14 cellular contexts compared by ENCODE assay signal in genomic region chr11:28835790-28836189, GRCh38.
DNase-seq lines count a peak whose midpoint lies in the region; ATAC-seq and TF ChIP-seq lines count a peak whose summit lies in the region.
"Had no signal": no experiment of that assay in that cellular context is flagged by ENCODE, and none has a peak within 500 bp of the region (broad histone marks: within the 10 kb centered on the region; RNA-seq: fewer than 3 reads in every experiment).

No MANE protein-coding gene starts in this region.

- peak overlapping the region; percentile 100 for H2BK20ac ChIP-seq in IMR-90 (ENCODE audit: low read depth, low read length)

- H3K27me3 ChIP-seq in Caco-2 (replicated peaks; ENCODE audit: control insufficient read depth, insufficient read depth, low read length) (no peaks in the 10 kb centered on the region), IMR-90 (ENCODE audit: control insufficient read depth, insufficient read depth, low read length) (no peaks in the 10 kb centered on the region), mammary epithelial cell (ENCODE audit: insufficient read depth, low read length) (no peaks in the 10 kb centered on the region), mesenchymal stem cell (ENCODE audit: control insufficient read depth in 1 of 2, insufficient read depth in 1 of 2, low read length in 2 of 2) (no peaks in the 10 kb centered on the region)
- no peaks in the 10 kb centered on the region for H3K27me3 ChIP-seq in CD4-positive, alpha-beta T cell (ENCODE audit: control insufficient read depth, insufficient read depth, low read length)
- H3K27me3 ChIP-seq: BLaER1 had no signal

- H3K4me1 ChIP-seq in Caco-2 (peaks cover 35% of the 10 kb centered on the region), IMR-90 (ENCODE audit: control insufficient read depth, insufficient read depth, low read length) (peaks cover 14% of the 10 kb centered on the region), mammary epithelial cell (ENCODE audit: insufficient read depth, low read length) (peaks cover 46% of the 10 kb centered on the region), mesenchymal stem cell (ENCODE audit: control insufficient read depth, insufficient read depth, low read depth, low read length) (peaks cover 3% of the 10 kb centered on the region)
- H3K4me1 ChIP-seq: BLaER1, prostate gland had no signal

- H3K4ac ChIP-seq in IMR-90 (ENCODE audit: low read depth, low read length) (peak overlapping the region; percentile 95), mesenchymal stem cell (ENCODE audit: low read depth in 1 of 2, low read length in 2 of 2) (no peak overlapping the region)

- H3K4me2 ChIP-seq in IMR-90 (ENCODE audit: low read depth, low read length) (peak overlapping the region; percentile 2; the same call in 1 of the 2 replicates), mammary epithelial cell (ENCODE audit: insufficient read depth, low read depth, low read length) (peak overlapping the region; percentile 53), mesenchymal stem cell (ENCODE audit: low read length, poor library complexity, severe bottlenecking) (no peak overlapping the region)
- H3K4me2 ChIP-seq: BLaER1 had no signal

- H3K27ac ChIP-seq in IMR-90 (ENCODE audit: insufficient read depth, low read length) (peak overlapping the region; percentile 90), mammary epithelial cell (ENCODE audit: insufficient read depth, low read depth, low read length) (peak overlapping the region; percentile 73), mesenchymal stem cell (ENCODE audit: low read length, poor library complexity, severe bottlenecking) (peak overlapping the region; percentile 98)
- H3K27ac ChIP-seq in CD4-positive, alpha-beta T cell (ENCODE audit: low read depth, low read length), result no peak overlapping the region
- H3K27ac ChIP-seq: BLaER1, prostate gland had no signal

- H2AK9ac ChIP-seq in IMR-90 (replicated peaks; ENCODE audit: low read depth, low read length, poor library complexity), result no peak overlapping the region

- H3K9me3 Mint-ChIP-seq in Caco-2 (ENCODE audit: unreplicated experiment), result peaks cover 16% of the 10 kb centered on the region
- peaks cover 12% of the 10 kb centered on the region for H3K9me3 Mint-ChIP-seq in CD4-positive, alpha-beta T cell

- H3K9ac ChIP-seq in IMR-90 (ENCODE audit: low read depth, low read length) (peak overlapping the region; percentile 40; the same call in 1 of the 2 replicates), mammary epithelial cell (ENCODE audit: insufficient read depth, low read length) (no peak overlapping the region), mesenchymal stem cell (ENCODE audit: low read length) (no peak overlapping the region)
- H3K9ac ChIP-seq: BLaER1 had no signal

- peaks cover 9% of the 10 kb centered on the region for H3K36me3 Mint-ChIP-seq in Caco-2 (ENCODE audit: insufficient read depth, unreplicated experiment)
- H3K36me3 Mint-ChIP-seq in CD4-positive, alpha-beta T cell (ENCODE audit: low read depth), result no peaks in the 10 kb centered on the region

- H2BK15ac ChIP-seq in IMR-90 (ENCODE audit: low read depth, low read length) (peak overlapping the region; percentile 37; the same call in 1 of the 3 replicates), mesenchymal stem cell (ENCODE audit: low read depth, poor library complexity, severe bottlenecking) (no peak overlapping the region)

- H3K4me3 ChIP-seq in Caco-2 (ENCODE audit: low read depth, low read length) (no peak overlapping the region), IMR-90 (ENCODE audit: insufficient read depth, low read depth, low read length) (no peak overlapping the region), mammary epithelial cell (replicated peaks in 1 of 3; ENCODE audit: insufficient read depth in 1 of 3, low read depth in 2 of 3, low read length in 3 of 3) (no peak overlapping the region), mesenchymal stem cell (ENCODE audit: insufficient read depth in 1 of 2, low read depth in 1 of 2, low read length in 2 of 2) (no peak overlapping the region)
- H3K4me3 ChIP-seq: BLaER1, prostate gland had no signal

- H3K36me3 ChIP-seq in Caco-2 (ENCODE audit: control insufficient read depth, insufficient read depth, low read length) (no peaks in the 10 kb centered on the region), IMR-90 (ENCODE audit: control insufficient read depth, insufficient read depth, low read length) (no peaks in the 10 kb centered on the region), mammary epithelial cell (ENCODE audit: insufficient read depth, low read length) (no peaks in the 10 kb centered on the region), mesenchymal stem cell (ENCODE audit: control insufficient read depth in 1 of 2, insufficient read depth in 2 of 2, low read depth in 1 of 2, low read length in 2 of 2) (no peaks in the 10 kb centered on the region)
- H3K36me3 ChIP-seq: BLaER1, prostate gland had no signal

- H2BK12ac ChIP-seq in mesenchymal stem cell (ENCODE audit: low read length in 2 of 2), result peak overlapping the region in 1 of 2 experiments; percentile 84

- dilution Hi-C loops in IMR-90 (cut with HindIII; ENCODE audit: low sequenced_read_pairs, unreplicated experiment) (no loop called here), mammary epithelial cell (cut with HindIII; ENCODE audit: low sequenced_read_pairs) (no loop called here)

- H3K9me3 ChIP-seq in Caco-2, result peaks cover 4% of the 10 kb centered on the region; the same call in 1 of the 2 replicates
- H3K9me3 ChIP-seq in IMR-90 (ENCODE audit: control insufficient read depth, insufficient read depth, low read length), result no peaks in the 10 kb centered on the region
- H3K9me3 ChIP-seq in mammary epithelial cell (replicated peaks; ENCODE audit: insufficient read depth, low read length), result no peaks in the 10 kb centered on the region
- H3K9me3 ChIP-seq in mesenchymal stem cell (ENCODE audit: control insufficient read depth, low read length), result no peaks in the 10 kb centered on the region
- no peaks in the 10 kb centered on the region for H3K9me3 ChIP-seq in CD4-positive, alpha-beta T cell (ENCODE audit: control insufficient read depth, low read length)
- H3K9me3 ChIP-seq: BLaER1, prostate gland had no signal

- H2AK5ac ChIP-seq in IMR-90 (ENCODE audit: low read depth, low read length) (peak overlapping the region; percentile 72), mesenchymal stem cell (ENCODE audit: low read length, severe bottlenecking) (peak overlapping the region; percentile 48)

- no CpG with 5 or more reads among the region's 3 CpGs for WGBS in IMR-90 (ENCODE audit: extremely low coverage in 2 of 2, insufficient read length in 1 of 2), 2 experiments
- 37% methylated on average over 3 of the region's 3 CpGs for WGBS in mammary epithelial cell (ENCODE audit: low coverage, missing lambda C conversion rate)
- 0% methylated on average over 1 of the region's 3 CpGs for WGBS in mesenchymal stem cell

- H3K9me1 ChIP-seq in IMR-90 (ENCODE audit: insufficient read depth, low read length), result peaks cover 4% of the 10 kb centered on the region; the same call in 1 of the 2 replicates

- no peak for TF ChIP-seq CTCF in Caco-2 (IDR thresholded peaks at IDR 0.05; ENCODE audit: insufficient read depth in 1 of 2, low read depth in 1 of 2, low read length in 1 of 2, severe bottlenecking in 1 of 2, unreplicated experiment in 1 of 2)
- TF ChIP-seq CTCF in IMR-90 (conservative IDR thresholded peaks at IDR 0.05; ENCODE audit: low read depth, low read length), result no peak
- TF ChIP-seq CTCF in mammary epithelial cell (conservative IDR thresholded peaks at IDR 0.05 in 1 of 2, IDR thresholded peaks at IDR 0.05 in 1 of 2; ENCODE audit: extremely low read depth in 1 of 2, insufficient read depth in 1 of 2, low read depth in 1 of 2, low read length in 2 of 2), result no peak
- TF ChIP-seq CTCF in CD4-positive, alpha-beta T cell (IDR thresholded peaks at IDR 0.05), result no peak

- TF ChIP-seq RAD21 in IMR-90 (IDR thresholded peaks at IDR 0.05; ENCODE audit: low read length), result no peak

- peak overlapping the region; percentile 83 for H4K5ac ChIP-seq in IMR-90 (ENCODE audit: low read depth, low read length)

- no peaks in the 10 kb centered on the region for H3K79me2 ChIP-seq in mammary epithelial cell (ENCODE audit: insufficient read depth, low read length)

- H2AFZ ChIP-seq in IMR-90 (replicated peaks; ENCODE audit: low read length, poor library complexity), result no peak overlapping the region
- peak overlapping the region; percentile 54 for H2AFZ ChIP-seq in mammary epithelial cell (ENCODE audit: low read depth, low read length)
- no peak overlapping the region for H2AFZ ChIP-seq in mesenchymal stem cell (ENCODE audit: low read depth, low read length)

- H2BK120ac ChIP-seq in IMR-90 (ENCODE audit: low read depth, low read length), result peak overlapping the region; percentile 99
- no peak overlapping the region for H2BK120ac ChIP-seq in mesenchymal stem cell (ENCODE audit: low read depth, low read length)

- ATAC-seq in IMR-90 (ENCODE audit: low read depth), result no peak
- ATAC-seq in CD4-positive, alpha-beta T cell (ENCODE audit: poor library complexity), result no peak

- POLR2A ChIA-PET in Caco-2 (lab: Charles Lee), result no interaction called here
- POLR2A ChIA-PET in IMR-90 (lab: Charles Lee; ENCODE audit: unreplicated experiment), result interaction anchor here (1.2 kb wide), 1 partner anchor 78 kb away, joined by 7 read pairs; no protein-coding TSS in a partner anchor
- POLR2A ChIA-PET in CD4-positive, alpha-beta T cell (lab: Charles Lee), result no interaction called here

- peak overlapping the region; percentile 98 for H3K56ac ChIP-seq in IMR-90 (ENCODE audit: extremely low read depth, insufficient read depth, low read length)

- peak overlapping the region; percentile 34 for H3K18ac ChIP-seq in IMR-90 (ENCODE audit: low read depth, low read length)
- peak overlapping the region in 1 of 2 experiments; percentile 79 for H3K18ac ChIP-seq in mesenchymal stem cell (ENCODE audit: low read depth in 1 of 2, low read length in 2 of 2)

- peak overlapping the region; percentile 50 to 100 for H4K8ac ChIP-seq in IMR-90 (ENCODE audit: low read depth in 2 of 2, low read length in 2 of 2)
- no peak overlapping the region for H4K8ac ChIP-seq in mesenchymal stem cell (ENCODE audit: low read length)

- BruUV-seq in Caco-2 (replicated peaks; lab: Mats Ljungman, UMichigan) (TSS peak; percentile 93), IMR-90 (replicated peaks; lab: Mats Ljungman, UMichigan) (TSS peak; percentile 89), mammary epithelial cell (replicated peaks; lab: Mats Ljungman, UMichigan) (TSS peak; percentile 72)

- H3K79me1 ChIP-seq in IMR-90 (ENCODE audit: low read depth in 1 of 2, low read length in 2 of 2) (no peaks in the 10 kb centered on the region), mesenchymal stem cell (replicated peaks; ENCODE audit: low read length, poor library complexity, severe bottlenecking) (no peaks in the 10 kb centered on the region)

- H3K27ac Mint-ChIP-seq in Caco-2 (ENCODE audit: unreplicated experiment), result peak overlapping the region; percentile 93
- no peak overlapping the region for H3K27ac Mint-ChIP-seq in CD4-positive, alpha-beta T cell

- CTCF ChIA-PET in Caco-2 (lab: Charles Lee), result no interaction called here
- CTCF ChIA-PET in IMR-90 (lab: Yijun Ruan, JAX), result no interaction called here
- CTCF ChIA-PET in mammary epithelial cell (lab: Charles Lee; ENCODE audit: low non-redundant PET), result no interaction called here
- CTCF ChIA-PET in CD4-positive, alpha-beta T cell (lab: Charles Lee), result no interaction called here

- H3K4me3 Mint-ChIP-seq in Caco-2 (ENCODE audit: unreplicated experiment), result peak overlapping the region; percentile 61
- H3K4me3 Mint-ChIP-seq in CD4-positive, alpha-beta T cell, result no peak overlapping the region

- peak overlapping the region; percentile 96 for H3K23ac ChIP-seq in IMR-90 (ENCODE audit: low read depth, low read length)
- H3K23ac ChIP-seq in mesenchymal stem cell (ENCODE audit: low read length in 2 of 2), result no peak overlapping the region

- 0 out of 2 replicates have a peak, but pooled peaks have one; percentile 6 for TF ChIP-seq POLR2A in IMR-90 (IDR thresholded peaks at IDR 0.05; ENCODE audit: low read depth, low read length)

- intact Hi-C loops in Caco-2 (cut with micrococcal nuclease; ENCODE audit: unreplicated experiment) (loop anchor here (1.0 to 5.0 kb wide), 2 partner anchors 78 to 241 kb away; no protein-coding TSS in a partner anchor), IMR-90 (cut with micrococcal nuclease) (loop anchor here (1.0 to 2.0 kb wide), 10 partner anchors 183 to 1137 kb away; no protein-coding TSS in a partner anchor), mammary epithelial cell (cut with micrococcal nuclease) (loop anchor here (1.0 to 10.0 kb wide), 4 partner anchors 26 to 1591 kb away; partner anchors contain the start of genes KIF18A and METTL15)
- intact Hi-C loops in CD4-positive, alpha-beta T cell (cut with DNase I, micrococcal nuclease), result no loop called here

- H2BK5ac ChIP-seq in IMR-90 (ENCODE audit: low read depth, low read length, poor library complexity, severe bottlenecking) (peak overlapping the region; percentile 99), mesenchymal stem cell (ENCODE audit: low read depth, low read length, poor library complexity, severe bottlenecking) (no peak overlapping the region)

- DNase-seq in Caco-2 (no peak), IMR-90 (peak; percentile 57), mammary epithelial cell (peak; percentile 51), mesenchymal stem cell (peak; percentile 64), activated gamma-delta T cell (lab: John Stamatoyannopoulos, UW) (no peak), foreskin melanocyte (no peak), NCI-H128 (lab: John Stamatoyannopoulos, UW; ENCODE audit: unreplicated experiment) (no peak)
- no peak for DNase-seq in CD4-positive, alpha-beta T cell
- DNase-seq: midbrain; stimulated activated CD4-positive, alpha-beta T cell treated with anti-CD3 and anti-CD28 coated beads, Interleukin-4, amount 100 ng/mL, for 4 hours; stimulated activated naive CD4-positive, alpha-beta T cell treated with Interleukin-2 at 50 U/mL for 16 hours; T-helper 9 cell had no signal

- H4K91ac ChIP-seq in IMR-90 (ENCODE audit: insufficient read depth, low read depth, low read length) (peak overlapping the region; percentile 96), mesenchymal stem cell (ENCODE audit: low read length) (no peak overlapping the region)

- in situ Hi-C loops in IMR-90 (cut with MboI; ENCODE audit: low sequenced_read_pairs), result loop anchor here (10.0 to 25.0 kb wide), 2 partner anchors 499 to 1123 kb away; partner anchors contain the start of gene BDNF
- in situ Hi-C loops in mammary epithelial cell (cut with MboI; ENCODE audit: low sequenced_read_pairs in 2 of 2), result no loop called here

- peak overlapping the region; percentile 89 for H3K14ac ChIP-seq in IMR-90 (replicated peaks; ENCODE audit: low read depth, low read length)
- no peak overlapping the region for H3K14ac ChIP-seq in mesenchymal stem cell (ENCODE audit: low read length in 2 of 2)

- peaks cover 23% of the 10 kb centered on the region for H3K4me1 Mint-ChIP-seq in Caco-2 (ENCODE audit: low read depth, unreplicated experiment)
- no peaks in the 10 kb centered on the region for H3K4me1 Mint-ChIP-seq in CD4-positive, alpha-beta T cell (ENCODE audit: low read depth)

- H3K27me3 Mint-ChIP-seq in Caco-2 (ENCODE audit: insufficient read depth, unreplicated experiment), result no peaks in the 10 kb centered on the region
- no peaks in the 10 kb centered on the region for H3K27me3 Mint-ChIP-seq in CD4-positive, alpha-beta T cell

- H4K20me1 ChIP-seq in IMR-90 (ENCODE audit: insufficient read depth, low read length), result no peaks in the 10 kb centered on the region
- H4K20me1 ChIP-seq in mammary epithelial cell (ENCODE audit: insufficient read depth, low read length), result no peaks in the 10 kb centered on the region
- H4K20me1 ChIP-seq: BLaER1 had no signal

Comparison
In these comparisons a context has a peak if more than half of its experiments do, and no peak if none do; other contexts are left out.
1. DNase-seq: peak in IMR-90 (single experiment), mammary epithelial cell (single experiment) and mesenchymal stem cell (single experiment); none in Caco-2 (0 of 2), activated gamma-delta T cell (single experiment), CD4-positive, alpha-beta T cell (0 of 10), foreskin melanocyte (single experiment) and NCI-H128 (single experiment).
2. intact Hi-C loops: an anchor here in Caco-2 (1.0 to 5.0 kb wide), IMR-90 (1.0 to 2.0 kb wide) and mammary epithelial cell (1.0 to 10.0 kb wide); none called in CD4-positive, alpha-beta T cell.